Comparison of ENCODE assay signal across 1 cellular context in the genomic region with DNA sequence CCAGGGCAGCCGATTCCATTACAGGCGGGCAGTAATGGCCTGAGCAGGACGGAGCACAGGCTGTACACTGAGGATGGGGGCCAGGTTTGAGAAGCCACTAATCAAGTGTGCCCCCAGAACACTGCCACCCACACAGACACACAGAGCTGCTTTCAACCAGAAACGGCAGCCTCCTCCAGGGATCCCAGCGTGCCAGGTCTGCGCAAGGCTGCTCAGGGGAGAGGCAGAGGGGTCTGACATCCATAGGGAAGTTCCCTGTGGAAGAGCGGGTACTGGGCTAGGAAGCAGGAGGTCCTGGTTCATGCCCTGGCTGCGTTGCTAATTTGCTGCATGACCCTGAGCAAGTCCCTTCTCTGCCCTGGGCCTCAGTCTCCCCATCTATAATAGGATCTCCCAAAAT.
TF ChIP-seq lines count a peak whose summit lies in the region.

No MANE protein-coding gene starts in this region.

TF ChIP-seq in GM12878, 131 proteins besides CTCF, POLR2A, EP300 and RAD21:
- TF ChIP-seq SIX5 (IDR thresholded peaks at IDR 0.05; ENCODE audit: low read depth, low read length, severe bottlenecking) (no peak), MTA2 (IDR thresholded peaks at IDR 0.05; ENCODE audit: low read depth) (no peak), DPF2 (IDR thresholded peaks at IDR 0.05) (no peak), EGR1 (IDR thresholded peaks at IDR 0.05; ENCODE audit: borderline replicate concordance in 1 of 2, low read depth in 2 of 2, low read length in 2 of 2) (no peak), RAD51 (IDR thresholded peaks at IDR 0.05) (no peak), EED (IDR thresholded peaks at IDR 0.05; ENCODE audit: low read depth) (no peak), KAT2A (conservative IDR thresholded peaks at IDR 0.05; ENCODE audit: control insufficient read depth, low read depth, low read length) (no peak)
- TF ChIP-seq, protein P1, sequence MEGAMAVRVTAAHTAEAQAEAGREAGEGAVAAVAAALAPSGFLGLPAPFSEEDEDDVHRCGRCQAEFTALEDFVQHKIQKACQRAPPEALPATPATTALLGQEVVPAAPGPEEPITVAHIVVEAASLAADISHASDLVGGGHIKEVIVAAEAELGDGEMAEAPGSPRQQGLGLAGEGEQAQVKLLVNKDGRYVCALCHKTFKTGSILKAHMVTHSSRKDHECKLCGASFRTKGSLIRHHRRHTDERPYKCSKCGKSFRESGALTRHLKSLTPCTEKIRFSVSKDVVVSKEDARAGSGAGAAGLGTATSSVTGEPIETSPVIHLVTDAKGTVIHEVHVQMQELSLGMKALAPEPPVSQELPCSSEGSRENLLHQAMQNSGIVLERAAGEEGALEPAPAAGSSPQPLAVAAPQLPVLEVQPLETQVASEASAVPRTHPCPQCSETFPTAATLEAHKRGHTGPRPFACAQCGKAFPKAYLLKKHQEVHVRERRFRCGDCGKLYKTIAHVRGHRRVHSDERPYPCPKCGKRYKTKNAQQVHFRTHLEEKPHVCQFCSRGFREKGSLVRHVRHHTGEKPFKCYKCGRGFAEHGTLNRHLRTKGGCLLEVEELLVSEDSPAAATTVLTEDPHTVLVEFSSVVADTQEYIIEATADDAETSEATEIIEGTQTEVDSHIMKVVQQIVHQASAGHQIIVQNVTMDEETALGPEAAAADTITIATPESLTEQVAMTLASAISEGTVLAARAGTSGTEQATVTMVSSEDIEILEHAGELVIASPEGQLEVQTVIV (IDR thresholded peaks at IDR 0.05; ENCODE audit: borderline replicate concordance, partially characterized antibody) = no peak
